Comparison of ENCODE assay signal across 1 cellular context in the genomic region with DNA sequence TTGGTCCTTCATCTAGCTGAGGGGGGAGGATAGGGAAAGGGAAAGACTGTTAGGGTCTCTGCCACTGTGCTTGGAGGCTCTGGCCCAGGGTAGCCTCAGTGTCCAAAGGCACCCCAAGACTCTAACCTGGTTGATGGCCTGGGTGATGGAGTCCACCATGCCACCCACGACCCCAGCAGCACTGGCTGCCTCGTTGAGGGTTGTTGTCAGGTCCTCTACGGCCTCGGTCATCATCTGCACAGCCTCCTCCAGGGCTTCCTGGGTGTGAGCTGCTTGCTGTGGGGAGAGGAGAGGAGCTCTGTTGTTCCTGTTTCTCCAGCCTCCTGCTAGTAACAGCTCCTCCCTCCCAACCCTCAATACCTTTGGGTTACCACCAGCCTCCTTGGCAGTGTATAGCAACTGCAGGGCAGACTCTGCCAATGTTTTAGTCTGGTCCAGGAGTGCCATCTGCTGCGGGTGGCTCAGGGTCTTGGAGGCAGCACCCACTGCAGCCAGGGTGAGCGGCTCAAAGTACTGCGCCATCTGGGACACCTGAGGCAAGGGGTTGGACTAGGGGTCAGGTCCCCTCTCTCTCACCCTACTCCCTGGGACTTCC.
TF ChIP-seq lines count a peak whose summit lies in the region.

No MANE protein-coding gene starts in this region.

TF ChIP-seq in HepG2, 621 proteins besides CTCF, POLR2A, EP300 and RAD21:
- TF ChIP-seq, protein P1, sequence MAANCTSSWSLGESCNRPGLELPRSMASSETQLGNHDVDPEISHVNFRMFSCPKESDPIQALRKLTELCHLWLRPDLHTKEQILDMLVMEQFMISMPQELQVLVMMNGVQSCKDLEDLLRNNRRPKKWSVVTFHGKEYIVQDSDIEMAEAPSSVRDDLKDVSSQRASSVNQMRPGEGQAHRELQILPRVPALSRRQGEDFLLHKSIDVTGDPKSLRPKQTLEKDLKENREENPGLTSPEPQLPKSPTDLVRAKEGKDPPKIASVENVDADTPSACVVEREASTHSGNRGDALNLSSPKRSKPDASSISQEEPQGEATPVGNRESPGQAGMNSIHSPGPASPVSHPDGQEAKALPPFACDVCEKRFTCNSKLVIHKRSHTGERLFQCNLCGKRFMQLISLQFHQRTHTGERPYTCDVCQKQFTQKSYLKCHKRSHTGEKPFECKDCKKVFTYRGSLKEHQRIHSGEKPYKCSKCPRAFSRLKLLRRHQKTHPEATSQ (CRISPR knock-in tag; IDR thresholded peaks at IDR 0.05; ENCODE audit: borderline replicate concordance): no peak
- TF ChIP-seq AHR (CRISPR knock-in tag; IDR thresholded peaks at IDR 0.05) (no peak), AGO1 (IDR thresholded peaks at IDR 0.05; ENCODE audit: low read depth, low read length, poor library complexity, severe bottlenecking) (no peak), ZNF124 (CRISPR knock-in tag; IDR thresholded peaks at IDR 0.05) (no peak), ZNF878 (CRISPR knock-in tag; IDR thresholded peaks at IDR 0.05) (no peak), NR2F1 (CRISPR knock-in tag; IDR thresholded peaks at IDR 0.05) (no peak), ZBTB7B (CRISPR knock-in tag; IDR thresholded peaks at IDR 0.05) (no peak), ZNF614 (CRISPR knock-in tag; IDR thresholded peaks at IDR 0.05; ENCODE audit: borderline replicate concordance) (no peak), ZNF136 (CRISPR knock-in tag; IDR thresholded peaks at IDR 0.05; ENCODE audit: low read depth) (no peak), POLR2AphosphoS5 (IDR thresholded peaks at IDR 0.05; ENCODE audit: low read depth, low read length) (no peak)
- TF ChIP-seq, protein P2, sequence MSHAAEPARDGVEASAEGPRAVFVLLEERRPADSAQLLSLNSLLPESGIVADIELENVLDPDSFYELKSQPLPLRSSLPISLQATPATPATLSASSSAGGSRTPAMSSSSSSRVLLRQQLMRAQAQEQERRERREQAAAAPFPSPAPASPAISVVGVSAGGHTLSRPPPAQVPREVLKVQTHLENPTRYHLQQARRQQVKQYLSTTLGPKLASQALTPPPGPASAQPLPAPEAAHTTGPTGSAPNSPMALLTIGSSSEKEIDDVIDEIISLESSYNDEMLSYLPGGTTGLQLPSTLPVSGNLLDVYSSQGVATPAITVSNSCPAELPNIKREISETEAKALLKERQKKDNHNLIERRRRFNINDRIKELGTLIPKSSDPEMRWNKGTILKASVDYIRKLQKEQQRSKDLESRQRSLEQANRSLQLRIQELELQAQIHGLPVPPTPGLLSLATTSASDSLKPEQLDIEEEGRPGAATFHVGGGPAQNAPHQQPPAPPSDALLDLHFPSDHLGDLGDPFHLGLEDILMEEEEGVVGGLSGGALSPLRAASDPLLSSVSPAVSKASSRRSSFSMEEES (CRISPR knock-in tag; IDR thresholded peaks at IDR 0.05): no peak
- TF ChIP-seq, protein P3, sequence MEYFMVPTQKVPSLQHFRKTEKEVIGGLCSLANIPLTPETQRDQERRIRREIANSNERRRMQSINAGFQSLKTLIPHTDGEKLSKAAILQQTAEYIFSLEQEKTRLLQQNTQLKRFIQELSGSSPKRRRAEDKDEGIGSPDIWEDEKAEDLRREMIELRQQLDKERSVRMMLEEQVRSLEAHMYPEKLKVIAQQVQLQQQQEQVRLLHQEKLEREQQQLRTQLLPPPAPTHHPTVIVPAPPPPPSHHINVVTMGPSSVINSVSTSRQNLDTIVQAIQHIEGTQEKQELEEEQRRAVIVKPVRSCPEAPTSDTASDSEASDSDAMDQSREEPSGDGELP (IDR thresholded peaks at IDR 0.05; ENCODE audit: borderline replicate concordance, low read depth): no peak
